In genomic region chr11:35344990-35345655, GRCh38 we compare ENCODE assay signal across 18 cellular contexts.
DNase-seq lines count a peak whose midpoint lies in the region; ATAC-seq and TF ChIP-seq lines count a peak whose summit lies in the region.
"Had no signal": no experiment of that assay in that cellular context is flagged by ENCODE, and none has a peak within 500 bp of the region (broad histone marks: within the 10 kb centered on the region; RNA-seq: fewer than 3 reads in every experiment).

No MANE protein-coding gene starts in this region.

- no peak overlapping the region for H3K4me3 Mint-ChIP-seq in CD8-positive, alpha-beta T cell
- H3K4me3 Mint-ChIP-seq: nephron; stimulated activated naive CD8-positive, alpha-beta T cell treated with anti-CD3 and anti-CD28 coated beads, Interleukin-15, Interleukin-2, amounts not matched to agents 100 ng/mL and 50 ng/mL, for 24 hours had no signal

- peak overlapping the region; percentile 56 for H3K27ac Mint-ChIP-seq in CD8-positive, alpha-beta T cell
- H3K27ac Mint-ChIP-seq: nephron; stimulated activated naive CD8-positive, alpha-beta T cell treated with anti-CD3 and anti-CD28 coated beads, Interleukin-15, Interleukin-2, amounts not matched to agents 100 ng/mL and 50 ng/mL, for 24 hours had no signal

- intact Hi-C loops in CD8-positive, alpha-beta T cell (cut with DNase I, micrococcal nuclease) = loop anchor here in 1 of 2 experiments (2.0 kb wide), 1 partner anchor 14 kb away; no protein-coding TSS in a partner anchor
- intact Hi-C loops in lower lobe of right lung (cut with DNase I) = no loop called here

- TF ChIP-seq CTCF in CD8-positive, alpha-beta T cell (IDR thresholded peaks at IDR 0.05) = no peak
- TF ChIP-seq CTCF in lower lobe of right lung (IDR thresholded peaks at IDR 0.05) = no peak

- no peaks in the 10 kb centered on the region for H3K9me3 Mint-ChIP-seq in CD8-positive, alpha-beta T cell
- H3K9me3 Mint-ChIP-seq: nephron; stimulated activated naive CD8-positive, alpha-beta T cell treated with anti-CD3 and anti-CD28 coated beads, Interleukin-15, Interleukin-2, amounts not matched to agents 100 ng/mL and 50 ng/mL, for 24 hours had no signal

- peaks cover 57% of the 10 kb centered on the region for H3K4me1 Mint-ChIP-seq in CD8-positive, alpha-beta T cell (ENCODE audit: low read depth)

- H3K27me3 Mint-ChIP-seq in CD8-positive, alpha-beta T cell (ENCODE audit: low read depth) = no peaks in the 10 kb centered on the region
- H3K27me3 Mint-ChIP-seq: stimulated activated naive CD8-positive, alpha-beta T cell treated with anti-CD3 and anti-CD28 coated beads, Interleukin-15, Interleukin-2, amounts not matched to agents 100 ng/mL and 50 ng/mL, for 24 hours had no signal

- H3K27ac ChIP-seq in CD8-positive, alpha-beta T cell (ENCODE audit: low read depth, low read length) = no peak overlapping the region
- H3K27ac ChIP-seq in lower lobe of right lung = peak overlapping the region; percentile 8
- H3K27ac ChIP-seq: epithelial cell of prostate, vagina had no signal

- H3K36me3 ChIP-seq in CD8-positive, alpha-beta T cell (ENCODE audit: insufficient read depth, low read length) = no peaks in the 10 kb centered on the region
- H3K36me3 ChIP-seq in lower lobe of right lung = no peaks in the 10 kb centered on the region
- H3K36me3 ChIP-seq: vagina had no signal

- peaks cover 55% of the 10 kb centered on the region for H3K4me1 ChIP-seq in CD8-positive, alpha-beta T cell (ENCODE audit: insufficient read depth, low read length)
- peaks cover 19% of the 10 kb centered on the region for H3K4me1 ChIP-seq in lower lobe of right lung

- no peaks in the 10 kb centered on the region for H3K36me3 Mint-ChIP-seq in CD8-positive, alpha-beta T cell

- CTCF ChIA-PET in CD8-positive, alpha-beta T cell (lab: Charles Lee) = interaction anchor here (1.1 kb wide), 1 partner anchor 18 kb away, joined by 3 read pairs; no protein-coding TSS in a partner anchor

- no peak for ATAC-seq in CD8-positive, alpha-beta T cell
- ATAC-seq in GM21390 (IDR thresholded peaks at IDR 0.05; ENCODE audit: unreplicated experiment) (peak; percentile 51), lower lobe of right lung (peak; percentile 69 to 74), HG03442 (IDR thresholded peaks at IDR 0.05; ENCODE audit: unreplicated experiment) (no peak)
- ATAC-seq: left colon had no signal

- H3K9me3 ChIP-seq in CD8-positive, alpha-beta T cell (ENCODE audit: low read length) = no peaks in the 10 kb centered on the region
- H3K9me3 ChIP-seq in lower lobe of right lung = no peaks in the 10 kb centered on the region
- H3K9me3 ChIP-seq: vagina had no signal

- DNase-seq in CD8-positive, alpha-beta T cell = no peak
- DNase-seq in SKM-1 (lab: John Stamatoyannopoulos, UW; ENCODE audit: unreplicated experiment) (peak; percentile 80), lower lobe of right lung (peak; percentile 56), GM19238 (ENCODE audit: insufficient read length, low spot score) (no peak), DMS53 (lab: John Stamatoyannopoulos, UW) (no peak)
- DNase-seq in activated CD4-positive, alpha-beta T cell treated with anti-CD3 and anti-CD28 coated beads, Interleukin-2, amount 50 U/mL, for 4 hours = no peak
- DNase-seq: activated CD4-positive, CD25-positive, alpha-beta regulatory T cell treated with anti-CD3 and anti-CD28 coated beads, Interleukin-2, amount 50 U/mL, for 72 hours; activated T-cell treated with anti-CD3 and anti-CD28 coated beads, Interleukin-2, amount 50 U/mL, for 1 hour; amniotic stem cell; DND-41; left colon; NCI-H2107 had no signal

- no peaks in the 10 kb centered on the region for H3K27me3 ChIP-seq in CD8-positive, alpha-beta T cell (ENCODE audit: insufficient read depth, low read length)
- no peaks in the 10 kb centered on the region for H3K27me3 ChIP-seq in lower lobe of right lung (ENCODE audit: low read depth)
- H3K27me3 ChIP-seq: vagina had no signal

- no peak overlapping the region for H3K4me3 ChIP-seq in CD8-positive, alpha-beta T cell (ENCODE audit: low read depth, low read length)
- no peak overlapping the region for H3K4me3 ChIP-seq in lower lobe of right lung
- H3K4me3 ChIP-seq: vagina had no signal

- POLR2A ChIA-PET in CD8-positive, alpha-beta T cell (lab: Charles Lee) = interaction anchor here (1.4 kb wide), 1 partner anchor 10 kb away, joined by 3 read pairs; no protein-coding TSS in a partner anchor

Comparison
In these comparisons a context has a peak if more than half of its experiments do, and no peak if none do; other contexts are left out.
1. ATAC-seq: peak in GM21390 (single experiment) and lower lobe of right lung (2 of 2); none in CD8-positive, alpha-beta T cell (single experiment) and HG03442 (single experiment).
2. DNase-seq: peak in SKM-1 (single experiment) and lower lobe of right lung (single experiment); none in CD8-positive, alpha-beta T cell (0 of 7), GM19238 (single experiment), DMS53 (single experiment) and activated CD4-positive, alpha-beta T cell treated with anti-CD3 and anti-CD28 coated beads, Interleukin-2, amount 50 U/mL, for 4 hours (0 of 2).